In genomic region chr19:15169541-15170285, GRCh38 we compare ENCODE assay signal across 14 cellular contexts. TPM values are rescaled to one million over a fixed set of nuclear protein-coding genes. Genes with fewer than 3 reads are reported as not detected.
DNase-seq lines count a peak whose midpoint lies in the region; ATAC-seq, FAIRE-seq and TF ChIP-seq lines count a peak whose summit lies in the region.
"Had no signal": no experiment of that assay in that cellular context is flagged by ENCODE, and none has a peak within 500 bp of the region (broad histone marks: within the 10 kb centered on the region; RNA-seq: fewer than 3 reads in every experiment).

No MANE protein-coding gene starts in this region.

- 49% methylated on average over 3 of the region's 10 CpGs for WGBS in right lobe of liver (ENCODE audit: insufficient coverage, low coverage, low lambda C conversion rate, missing lambda C conversion rate)
- WGBS in HepG2 (ENCODE audit: low lambda C conversion rate) = 54% methylated on average over 6 of the region's 10 CpGs
- WGBS in H1 (ENCODE audit: extremely low coverage in 1 of 2, insufficient coverage in 1 of 2, insufficient read length in 1 of 2, insufficient replicate concordance in 2 of 2, low coverage in 1 of 2, low lambda C conversion rate in 2 of 2, missing lambda C conversion rate in 1 of 2), 2 experiments = 93% methylated on average over 9 of the region's 10 CpGs; no CpG with 5 or more reads in 1 of the 2 experiments
- WGBS in neuronal stem cell (ENCODE audit: extremely low coverage in 2 of 2, insufficient read length in 2 of 2, insufficient replicate concordance in 1 of 2), 2 donors = no CpG with 5 or more reads among the region's 10 CpGs
- WGBS in adrenal gland, 4 donors = 74 to 87% (median 78%) methylated on average over 7 to 10 of the region's 10 CpGs

- TF ChIP-seq POLR2A in right lobe of liver (IDR thresholded peaks at IDR 0.05) (no peak), HepG2 (IDR thresholded peaks at IDR 0.05; ENCODE audit: insufficient read depth in 1 of 2, low read depth in 2 of 2, low read length in 2 of 2) (no peak), H1 (IDR thresholded peaks at IDR 0.05; ENCODE audit: control extremely low read depth in 1 of 2, low read depth in 2 of 2, low read length in 2 of 2) (no peak), adrenal gland (IDR thresholded peaks at IDR 0.05) (no peak)

- ATAC-seq in right lobe of liver (peak; percentile 19 to 56 (median 31)), HepG2 (no peak), PC-3 (no peak)
- ATAC-seq: HCT116 had no signal

- intact Hi-C loops in right lobe of liver (cut with DNase I) = loop anchor here (10.0 kb wide), 2 partner anchors 385 to 395 kb away; no protein-coding TSS in a partner anchor
- intact Hi-C loops in HepG2 (cut with micrococcal nuclease; ENCODE audit: unreplicated experiment) = no loop called here
- intact Hi-C loops in PC-3 (cut with micrococcal nuclease) = no loop called here
- intact Hi-C loops in adrenal gland (cut with DNase I) = loop anchor here in 1 of 2 donors (10.0 kb wide), 1 partner anchor 185 kb away; no protein-coding TSS in a partner anchor

- H3K9ac ChIP-seq in HepG2 (ENCODE audit: insufficient read depth, low read depth, low read length) (no peak overlapping the region), H1 (replicated peaks in 1 of 4; ENCODE audit: extremely low read depth in 1 of 4, low read depth in 3 of 4, low read length in 3 of 4) (no peak overlapping the region), neuronal stem cell (ENCODE audit: low read depth, low read length, poor library complexity) (no peak overlapping the region), PC-3 (ENCODE audit: low read length) (no peak overlapping the region)
- H3K9ac ChIP-seq: BLaER1 had no signal

- no peaks in the 10 kb centered on the region for H3K27me3 ChIP-seq in right lobe of liver
- no peaks in the 10 kb centered on the region for H3K27me3 ChIP-seq in HepG2 (ENCODE audit: control insufficient read depth in 1 of 2, insufficient read depth in 2 of 2, low read length in 2 of 2)
- H3K27me3 ChIP-seq in H1 (replicated peaks in 1 of 4; ENCODE audit: control insufficient read depth in 3 of 4, extremely low read depth in 1 of 4, insufficient read depth in 3 of 4, low read length in 3 of 4) = no peaks in the 10 kb centered on the region
- no peaks in the 10 kb centered on the region for H3K27me3 ChIP-seq in neuronal stem cell (ENCODE audit: control insufficient read depth in 3 of 3, insufficient read depth in 3 of 3, low read depth in 1 of 3, low read length in 3 of 3)
- H3K27me3 ChIP-seq in PC-3 (ENCODE audit: low read length) = no peaks in the 10 kb centered on the region
- no peaks in the 10 kb centered on the region for H3K27me3 ChIP-seq in adrenal gland
- H3K27me3 ChIP-seq: BLaER1 had no signal

- no peak overlapping the region for H2AFZ ChIP-seq in HepG2 (ENCODE audit: low read length)
- no peak overlapping the region for H2AFZ ChIP-seq in H1 (ENCODE audit: low read length)
- H2AFZ ChIP-seq in neuronal stem cell (ENCODE audit: low read length) = no peak overlapping the region
- H2AFZ ChIP-seq in PC-3 (ENCODE audit: low read length) = no peak overlapping the region

- H3K18ac ChIP-seq in H1 (ENCODE audit: extremely low read depth, low read length) = no peak overlapping the region
- H3K18ac ChIP-seq in neuronal stem cell (ENCODE audit: low read length) = no peak overlapping the region

- H3K4me2 ChIP-seq in HepG2 (ENCODE audit: low read depth, low read length) = no peak overlapping the region
- H3K4me2 ChIP-seq in H1 (ENCODE audit: insufficient read depth in 1 of 2, low read depth in 2 of 2, low read length in 2 of 2) = no peak overlapping the region
- no peak overlapping the region for H3K4me2 ChIP-seq in neuronal stem cell (ENCODE audit: insufficient read depth, low read length, poor library complexity, severe bottlenecking)
- H3K4me2 ChIP-seq in PC-3 (ENCODE audit: low read length) = no peak overlapping the region
- H3K4me2 ChIP-seq: BLaER1 had no signal

- H2AK5ac ChIP-seq in H1 (ENCODE audit: low read depth, low read length) (no peak overlapping the region), neuronal stem cell (ENCODE audit: low read depth, low read length) (no peak overlapping the region)

- no peak overlapping the region for H3K27ac ChIP-seq in right lobe of liver
- H3K27ac ChIP-seq in HepG2 (ENCODE audit: extremely low read length, insufficient read depth, low read length) = no peak overlapping the region
- 0 out of 2 replicates have a peak overlapping the region, but pooled peaks have one; percentile 38 for H3K27ac ChIP-seq in H1 (ENCODE audit: low read depth, low read length)
- H3K27ac ChIP-seq in neuronal stem cell (replicated peaks; ENCODE audit: low read length) = no peak overlapping the region
- H3K27ac ChIP-seq in PC-3 (ENCODE audit: low read length) = no peak overlapping the region
- H3K27ac ChIP-seq in adrenal gland = no peak overlapping the region
- H3K27ac ChIP-seq: BLaER1 had no signal

- H3K9me3 ChIP-seq in right lobe of liver = no peaks in the 10 kb centered on the region
- H3K9me3 ChIP-seq in HepG2 (ENCODE audit: low read length) = peaks cover 19% of the 10 kb centered on the region
- peaks cover 0 to 16% of the 10 kb centered on the region in 2 experiments; a peak in 2 of 4 replicates for H3K9me3 ChIP-seq in H1 (ENCODE audit: insufficient read depth in 2 of 2, low read depth in 1 of 2, low read length in 1 of 2)
- peaks cover 12 to 24% of the 10 kb centered on the region in 2 donors for H3K9me3 ChIP-seq in neuronal stem cell (replicated peaks in 1 of 2; ENCODE audit: control insufficient read depth in 2 of 2, insufficient read depth in 1 of 2, low read depth in 1 of 2, low read length in 2 of 2)
- H3K9me3 ChIP-seq in PC-3 (ENCODE audit: low read length) = peaks cover 7% of the 10 kb centered on the region; the same call in 1 of the 2 replicates
- peaks cover 0 to 7% (median 0%) of the 10 kb centered on the region in 3 donors for H3K9me3 ChIP-seq in adrenal gland (replicated peaks in 1 of 3)

- H3K23ac ChIP-seq in H1 (ENCODE audit: insufficient read length) = no peak overlapping the region
- H3K23ac ChIP-seq in neuronal stem cell (ENCODE audit: low read depth, low read length, poor library complexity) = peak overlapping the region; percentile 73

- H3K23me2 ChIP-seq in H1 (ENCODE audit: low read depth, low read length) = no peaks in the 10 kb centered on the region

- H4K5ac ChIP-seq in H1 (ENCODE audit: insufficient read length, low read depth, low read length) = no peak overlapping the region

- POLR2A ChIA-PET in HepG2 (lab: Yijun Ruan, JAX) (interaction anchor here (0.5 kb wide), 1 partner anchor 241 kb away, joined by 3 read pairs; no protein-coding TSS in a partner anchor), H1 (lab: Charles Lee; ENCODE audit: partially characterized antibody) (interaction anchor here (1.0 to 2.4 kb wide), 7 partner anchors 10 to 210 kb away, joined by 3 to 14 read pairs (median 3); partner anchors contain the start of gene AKAP8), PC-3 (lab: Charles Lee; ENCODE audit: unreplicated experiment) (no interaction called here)

- no peaks in the 10 kb centered on the region; the same call in 1 of the 2 replicates for H4K20me1 ChIP-seq in HepG2 (ENCODE audit: insufficient read depth, low read length)
- H4K20me1 ChIP-seq in H1 (replicated peaks in 1 of 2; ENCODE audit: control insufficient read depth in 1 of 2, insufficient read depth in 2 of 2, low read length in 2 of 2) = peaks cover 0 to 6% of the 10 kb centered on the region in 2 experiments
- no peaks in the 10 kb centered on the region for H4K20me1 ChIP-seq in PC-3 (ENCODE audit: low read length)

- TF ChIP-seq RAD21 in HepG2 (CRISPR knock-in tag; IDR thresholded peaks at IDR 0.05) (no peak), H1 (IDR thresholded peaks at IDR 0.05 in 1 of 2, conservative IDR thresholded peaks at IDR 0.05 in 1 of 2; ENCODE audit: low read depth in 2 of 2, low read length in 2 of 2) (no peak)

- H2BK20ac ChIP-seq in H1 (ENCODE audit: low read length) = no peak overlapping the region

- H2BK120ac ChIP-seq in H1 (replicated peaks; ENCODE audit: low read depth, low read length) (no peak overlapping the region), neuronal stem cell (ENCODE audit: low read depth, low read length) (no peak overlapping the region)

- no peak overlapping the region for H3K14ac ChIP-seq in H1 (ENCODE audit: insufficient read length)
- no peak overlapping the region for H3K14ac ChIP-seq in neuronal stem cell (ENCODE audit: low read length)

- TF ChIP-seq CTCF in right lobe of liver (IDR thresholded peaks at IDR 0.05) (no peak), HepG2 (CRISPR knock-in tag; IDR thresholded peaks at IDR 0.05) (no peak), H1 (IDR thresholded peaks at IDR 0.05; ENCODE audit: control extremely low read depth in 1 of 3, insufficient read depth in 1 of 3, low read depth in 1 of 3, low read length in 3 of 3) (no peak), PC-3 (conservative IDR thresholded peaks at IDR 0.05; ENCODE audit: low read depth, low read length) (no peak), adrenal gland (IDR thresholded peaks at IDR 0.05) (no peak)

- FAIRE-seq in HepG2 (lab: Jason Lieb, UNC) (no peak), H1 (lab: Jason Lieb, UNC) (no peak), urothelium cell line (lab: Jason Lieb, UNC) (no peak)
- FAIRE-seq: H54 had no signal

- CTCF ChIA-PET in HepG2 (lab: Yijun Ruan, JAX; ENCODE audit: low intra/inter-chr PET ratio, low total read pairs) = no interaction called here
- CTCF ChIA-PET in H1 (lab: Charles Lee; ENCODE audit: partially characterized antibody) = interaction anchor here (0.6 to 5.9 kb wide), 4 partner anchors 15 to 69 kb away, joined by 3 to 31 read pairs (median 4); no protein-coding TSS in a partner anchor
- CTCF ChIA-PET in PC-3 (lab: Charles Lee) = no interaction called here

- H3K4me1 ChIP-seq in right lobe of liver = no peaks in the 10 kb centered on the region
- H3K4me1 ChIP-seq in HepG2 (ENCODE audit: insufficient read depth, low read length) = peaks cover 39% of the 10 kb centered on the region
- H3K4me1 ChIP-seq in H1 (replicated peaks in 1 of 4; ENCODE audit: control insufficient read depth in 3 of 4, insufficient read depth in 4 of 4, low read length in 3 of 4) = peaks cover 0 to 5% (median 0%) of the 10 kb centered on the region in 4 experiments; a peak in 1 of 7 replicates
- peaks cover 0 to 1% of the 10 kb centered on the region in 2 donors for H3K4me1 ChIP-seq in neuronal stem cell (ENCODE audit: control insufficient read depth in 2 of 2, insufficient read depth in 1 of 2, low read depth in 1 of 2, low read length in 2 of 2)
- no peaks in the 10 kb centered on the region for H3K4me1 ChIP-seq in PC-3 (ENCODE audit: insufficient read depth, low read length)
- H3K4me1 ChIP-seq in adrenal gland (replicated peaks in 1 of 2) = no peaks in the 10 kb centered on the region
- H3K4me1 ChIP-seq: BLaER1 had no signal

- no peaks in the 10 kb centered on the region for H3K79me1 ChIP-seq in H1 (ENCODE audit: low read depth, low read length)
- peaks cover 6% of the 10 kb centered on the region for H3K79me1 ChIP-seq in neuronal stem cell (ENCODE audit: low read depth, low read length)

- no peaks in the 10 kb centered on the region for H3F3A ChIP-seq in PC-3 (ENCODE audit: low read length, unreplicated experiment)

- H3K4me3 ChIP-seq in right lobe of liver (no peak overlapping the region), HepG2 (replicated peaks in 1 of 3; ENCODE audit: insufficient read depth in 1 of 3, low read depth in 2 of 3, low read length in 3 of 3) (no peak overlapping the region), H1 (ENCODE audit: extremely low read depth in 1 of 4, insufficient read depth in 2 of 4, low read depth in 3 of 4, low read length in 4 of 4) (no peak overlapping the region), neuronal stem cell (ENCODE audit: low read length in 2 of 2) (no peak overlapping the region), PC-3 (ENCODE audit: low read length) (no peak overlapping the region), adrenal gland (no peak overlapping the region)
- H3K4me3 ChIP-seq: BLaER1 had no signal

- TF ChIP-seq EP300 in HepG2 (IDR thresholded peaks at IDR 0.05; ENCODE audit: low read depth in 2 of 2, low read length in 2 of 2) (no peak), HepG2 (CRISPR knock-in tag; IDR thresholded peaks at IDR 0.05; ENCODE audit: borderline replicate concordance) (no peak), H1 (IDR thresholded peaks at IDR 0.05; ENCODE audit: borderline replicate concordance in 1 of 2, low read depth in 2 of 2, low read length in 2 of 2) (no peak)

- H2BK12ac ChIP-seq in H1 (ENCODE audit: low read depth, low read length) = no peak overlapping the region
- no peak overlapping the region for H2BK12ac ChIP-seq in neuronal stem cell (ENCODE audit: low read length)

- H2BK5ac ChIP-seq in H1 (ENCODE audit: low read depth, low read length) (peak overlapping the region; percentile 78; the same call in 1 of the 2 replicates), neuronal stem cell (ENCODE audit: low read length) (peak overlapping the region; percentile 53)

- in situ Hi-C loops in HepG2 (cut with HindIII; ENCODE audit: extremely low pct_ligation_motif_present, low pct_unique_long_range_greater_than_20kb) = no loop called here

- H3K79me2 ChIP-seq in HepG2 (ENCODE audit: insufficient read depth, low read length) (no peaks in the 10 kb centered on the region), H1 (ENCODE audit: control insufficient read depth in 1 of 2, insufficient read depth in 2 of 2, low read length in 2 of 2) (no peaks in the 10 kb centered on the region), PC-3 (ENCODE audit: low read length) (no peaks in the 10 kb centered on the region)

- H4K8ac ChIP-seq in H1 (ENCODE audit: extremely low read depth, insufficient read depth, low read length) (peak overlapping the region; percentile 48; the same call in 1 of the 2 replicates), neuronal stem cell (ENCODE audit: low read depth, low read length) (peak overlapping the region; percentile 43)

- H3K4ac ChIP-seq in H1 (replicated peaks; ENCODE audit: insufficient read length, low read depth, low read length) (no peak overlapping the region), neuronal stem cell (ENCODE audit: low read length) (no peak overlapping the region)

- H3K36me3 ChIP-seq in right lobe of liver = no peaks in the 10 kb centered on the region
- H3K36me3 ChIP-seq in HepG2 (replicated peaks in 1 of 2; ENCODE audit: control insufficient read depth in 1 of 2, insufficient read depth in 2 of 2, low read length in 2 of 2) = no peaks in the 10 kb centered on the region
- peaks cover 20 to 70% (median 48%) of the 10 kb centered on the region in 4 experiments for H3K36me3 ChIP-seq in H1 (ENCODE audit: control insufficient read depth in 2 of 4, insufficient read depth in 4 of 4, low read length in 3 of 4)
- peaks cover 71 to 96% of the 10 kb centered on the region in 2 donors for H3K36me3 ChIP-seq in neuronal stem cell (replicated peaks in 1 of 2; ENCODE audit: control insufficient read depth in 2 of 2, insufficient read depth in 2 of 2, low read length in 2 of 2)
- H3K36me3 ChIP-seq in PC-3 (ENCODE audit: low read depth, low read length) = peaks cover 26% of the 10 kb centered on the region
- H3K36me3 ChIP-seq in adrenal gland (replicated peaks in 1 of 2) = no peaks in the 10 kb centered on the region

- DNase-seq in right lobe of liver (no peak), HepG2 (ENCODE audit: low spot score) (no peak), H1 (ENCODE audit: low read depth in 1 of 2, low spot score in 2 of 2) (no peak), neuronal stem cell (ENCODE audit: low spot score) (no peak), urothelium cell line (ENCODE audit: low spot score) (no peak), PC-3 (no peak), adrenal gland (no peak)
- DNase-seq: 8988T; AML-193; CD8-positive, alpha-beta memory T cell; DMS53 had no signal

- H4K91ac ChIP-seq in H1 (replicated peaks; ENCODE audit: insufficient read length, low read length) (no peak overlapping the region), neuronal stem cell (ENCODE audit: low read depth, low read length, poor library complexity) (no peak overlapping the region)

- no peak overlapping the region for H3K56ac ChIP-seq in H1 (replicated peaks; ENCODE audit: insufficient read length, low read depth, low read length)

- H2BK15ac ChIP-seq in H1 (ENCODE audit: low read length) = no peak overlapping the region
- no peak overlapping the region for H2BK15ac ChIP-seq in neuronal stem cell (ENCODE audit: low read length)

- BruUV-seq in HepG2 (replicated peaks; lab: Mats Ljungman, UMichigan) (no TSS peak), PC-3 (replicated peaks; lab: Mats Ljungman, UMichigan) (no TSS peak)

- no peaks in the 10 kb centered on the region for H3K9me2 ChIP-seq in PC-3 (replicated peaks; ENCODE audit: low read length)

RNA-seq across cellular contexts. Expression of gene NOTCH3, which starts 31.1 kb away (rescaled TPM):
- total RNA-seq in right lobe of liver = 1 to 10 TPM; 1.7 to 6.7 (median 2.4) TPM
- 0.09 TPM in 1 of 2 replicates, not detected in the other for total RNA-seq in HepG2 (2016; rRNA removed; fragmentation: Illumina TruSeq; extraction: Trizol)
- total RNA-seq in HepG2 (2016; cell fraction: cytosol; rRNA removed; fragmentation: Illumina TruSeq; extraction: Trizol; ENCODE audit: low read depth) = under 0.01 TPM in 1 of 2 replicates, not detected in the other
- 0.09 TPM in 1 of 2 replicates, not detected in the other for total RNA-seq in HepG2 (2016; cell fraction: insoluble cytoplasmic fraction; rRNA removed; fragmentation: Illumina TruSeq; extraction: Trizol)
- total RNA-seq in HepG2 (2016; cell fraction: membrane; rRNA removed; fragmentation: Illumina TruSeq; extraction: Trizol) = 0.03 TPM in 2 replicates
- 0.44 and 0.93 TPM in 2 replicates for total RNA-seq in HepG2 (2016; cell fraction: nucleus; rRNA removed; fragmentation: Illumina TruSeq; extraction: Trizol)
- 0.28 and 0.43 TPM in 2 replicates for polyA plus RNA-seq in HepG2 (2011; rRNA removed)
- 0.09 and 0.27 TPM in 2 replicates for polyA plus RNA-seq in HepG2 (2011; cell fraction: cytosol; rRNA removed)
- 1.4 and 2.1 TPM in 2 replicates for polyA plus RNA-seq in HepG2 (2011; cell fraction: nucleus; rRNA removed)
- 0.20 and 0.63 TPM in 2 replicates for polyA plus RNA-seq in HepG2 (2012)
- 0.01 and 0.02 TPM in 2 replicates for polyA plus RNA-seq in HepG2 (2016; cell fraction: cytosol; fragmentation: Illumina TruSeq; extraction: Trizol; ENCODE audit: low read depth)
- 0.04 TPM in 1 of 2 replicates, not detected in the other for polyA plus RNA-seq in HepG2 (2016; cell fraction: insoluble cytoplasmic fraction; fragmentation: Illumina TruSeq; extraction: Trizol; ENCODE audit: low read depth)
- polyA plus RNA-seq in HepG2 (2016; cell fraction: membrane; fragmentation: Illumina TruSeq; extraction: Trizol; ENCODE audit: low read depth) = 0.01 and 0.05 TPM in 2 replicates
- 0.29 and 0.71 TPM in 2 replicates for polyA plus RNA-seq in HepG2 (2016; cell fraction: nucleus; fragmentation: Illumina TruSeq; extraction: Trizol; ENCODE audit: insufficient read depth, low read depth)
- 0.54 and 1.5 TPM in 2 replicates for polyA minus RNA-seq in HepG2 (2011; rRNA and poly(A)+ RNA removed; ENCODE audit: low replicate concordance)
- 0.70 and 0.79 TPM in 2 replicates for polyA minus RNA-seq in HepG2 (2011; cell fraction: cytosol; rRNA and poly(A)+ RNA removed)
- 0.50 and 1.9 TPM in 2 replicates for polyA minus RNA-seq in HepG2 (2011; cell fraction: nucleus; rRNA and poly(A)+ RNA removed)
- 107 and 111 TPM in 2 replicates for total RNA-seq in H1 (2021; fragmentation: NEBNext Ultra II Directional; extraction: Animal tissue kit (Norgen Biotek cat#: 25700))
- 37.5 and 65.9 TPM in 2 replicates for polyA plus RNA-seq in H1 (2011; rRNA removed)
- 27.5 TPM for polyA plus RNA-seq in H1 (2011; cell fraction: cytosol; rRNA removed)
- 90.3 TPM for polyA plus RNA-seq in H1 (2011; cell fraction: nucleus; rRNA removed)
- 38.0 to 79.1 TPM (median 69.0 TPM) in 4 replicates for polyA plus RNA-seq in H1 (2012, experiment 1 of 2)
- 38.3 TPM for polyA plus RNA-seq in H1 (2012, experiment 2 of 2)
- 77.9 TPM for polyA plus RNA-seq in H1 (2013, experiment 1 of 2)
- 64.5 TPM for polyA plus RNA-seq in H1 (2013, experiment 2 of 2)
- 117 and 119 TPM in 2 replicates for polyA minus RNA-seq in H1 (2011; rRNA and poly(A)+ RNA removed)
- polyA minus RNA-seq in H1 (2011; cell fraction: cytosol; rRNA and poly(A)+ RNA removed) = 145 TPM
- polyA minus RNA-seq in H1 (2011; cell fraction: nucleus; rRNA and poly(A)+ RNA removed) = 87.8 TPM
- 33.0 TPM for polyA plus RNA-seq in neuronal stem cell (2013, experiment 1 of 2)
- 33.5 TPM for polyA plus RNA-seq in neuronal stem cell (2013, experiment 2 of 2)
- 21.5 and 28.1 TPM in 2 replicates for total RNA-seq in PC-3 (2014; rRNA removed)
- 10 to 100 TPM in 7 of 8 donors, 1 to 10 TPM in 1; 8.3 to 39.3 (median 17.7) TPM for total RNA-seq in adrenal gland
- polyA plus RNA-seq in adrenal gland = 1 to 10 TPM; 3.7 to 8.9 (median 6.2) TPM
- polyA plus RNA-seq: CD8-positive, alpha-beta memory T cell had no signal

Comparison
In these comparisons a context has a peak if more than half of its experiments do, and no peak if none do; other contexts are left out.
1. ATAC-seq: peak in right lobe of liver (4 of 4); none in HepG2 (single experiment) and PC-3 (single experiment).
2. intact Hi-C loops: an anchor here in right lobe of liver (10.0 kb wide); none called in HepG2 and PC-3.